ENCODE assay signal across 10 cellular contexts in the genomic region with DNA sequence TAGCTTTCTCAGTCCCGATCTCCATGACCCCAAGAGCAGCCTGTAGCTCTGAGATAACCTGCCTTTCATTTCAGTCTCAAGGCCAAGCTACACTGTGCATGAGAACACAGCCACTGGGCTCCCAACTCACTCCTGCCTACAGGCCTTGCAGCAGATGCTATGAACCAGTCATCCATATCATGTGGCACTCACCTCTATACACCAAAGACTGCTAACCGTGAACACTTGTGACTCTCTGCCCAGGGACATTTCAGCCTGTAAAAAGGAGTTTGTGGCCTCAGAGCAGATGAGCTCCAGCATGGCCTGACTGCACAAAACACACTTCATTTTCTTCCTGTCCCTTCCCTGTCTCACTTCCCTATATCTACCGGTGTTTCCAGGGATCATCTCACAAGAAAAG. TPM values are rescaled to one million over a fixed set of nuclear protein-coding genes. Genes with fewer than 3 reads are reported as not detected.
DNase-seq lines count a peak whose midpoint lies in the region; ATAC-seq and FAIRE-seq lines count a peak whose summit lies in the region.
"Had no signal": no experiment of that assay in that cellular context is flagged by ENCODE, and none has a peak within 500 bp of the region (broad histone marks: within the 10 kb centered on the region; RNA-seq: fewer than 3 reads in every experiment).

No MANE protein-coding gene starts in this region.

- peak; percentile 16 for ATAC-seq in GM18520 (IDR thresholded peaks at IDR 0.05; ENCODE audit: unreplicated experiment)
- peak; percentile 61 for ATAC-seq in GM21447 (IDR thresholded peaks at IDR 0.05; ENCODE audit: unreplicated experiment)
- peak; percentile 46 for ATAC-seq in HG03196 (IDR thresholded peaks at IDR 0.05; ENCODE audit: unreplicated experiment)
- ATAC-seq in HG02588 (IDR thresholded peaks at IDR 0.05; ENCODE audit: unreplicated experiment) = no peak

- no peak overlapping the region for H3K27ac ChIP-seq in small intestine (ENCODE audit: low read depth in 1 of 2, low read length in 1 of 2)

- H3K27me3 ChIP-seq in small intestine (ENCODE audit: control insufficient read depth in 2 of 2, insufficient read depth in 2 of 2, low read length in 2 of 2) = no peaks in the 10 kb centered on the region

- H3K9me3 ChIP-seq in small intestine (ENCODE audit: control insufficient read depth, low read depth) = no peaks in the 10 kb centered on the region

- H3K36me3 ChIP-seq in small intestine (ENCODE audit: control insufficient read depth in 2 of 2, insufficient read depth in 2 of 2, low read length in 2 of 2) = no peaks in the 10 kb centered on the region

- H3K4me3 ChIP-seq in small intestine (ENCODE audit: low read depth in 1 of 2, low read length in 2 of 2) = no peak overlapping the region

- 54 to 63% (median 61%) methylated on average over 3 of the region's 3 CpGs for WGBS in small intestine, 3 donors

- H3K4me1 ChIP-seq in small intestine (ENCODE audit: control insufficient read depth in 2 of 2, insufficient read depth in 1 of 2, low read depth in 1 of 2, low read length in 1 of 2) = no peaks in the 10 kb centered on the region

- DNase-seq in glomerular visceral epithelial cell (ENCODE audit: extremely low spot score) (peak; percentile 22), ecto neural progenitor cell (ENCODE audit: low spot score) (no peak), small intestine (no peak)
- DNase-seq: GDM1, NCI-H526, retina had no signal

- FAIRE-seq in small intestine (lab: Jason Lieb, UNC) = no peak

RNA-seq across cellular contexts. Expression of a gene that starts 56.9 kb away (rescaled TPM):
- 10 to 100 TPM in 1 of 3 donors, 1 to 10 TPM in 2; 1.6 to 10.2 (median 4.3) TPM for polyA plus RNA-seq in small intestine
